ENCODE assay signal across 8 cellular contexts in genomic region chr11:66277475-66278391, GRCh38. TPM values are rescaled to one million over a fixed set of nuclear protein-coding genes. Genes with fewer than 3 reads are reported as not detected.
DNase-seq lines count a peak whose midpoint lies in the region; ATAC-seq and TF ChIP-seq lines count a peak whose summit lies in the region.

Gene CNIH2 (plus strand): TSS chr11:66278175. CDS start chr11:66278457, 282 bp downstream.

- H3K4me3 ChIP-seq in KMS-11 (IDR thresholded peaks at IDR 0.05; ENCODE audit: insufficient read depth, low read depth, low read length), result no peak within 1 kb of the TSS
- peak within 1 kb of the TSS in 3 of 4 donors; percentile 28 to 65 (median 39) for H3K4me3 ChIP-seq in esophagus squamous epithelium

- no peak within 1 kb of the TSS for H2AFZ ChIP-seq in KMS-11 (ENCODE audit: low read depth)

- no peaks in the 10 kb centered on the region for H4K20me1 ChIP-seq in KMS-11 (ENCODE audit: insufficient read depth)

- peak within 1 kb of the TSS; percentile 57; the same call in 1 of the 2 replicates for H3K4me2 ChIP-seq in KMS-11

- TF ChIP-seq POLR2A in esophagus squamous epithelium (IDR thresholded peaks at IDR 0.05), result no peak

- peaks cover 4% of the 10 kb centered on the region; the same call in 1 of the 2 replicates for H3K27me3 ChIP-seq in KMS-11 (ENCODE audit: insufficient read depth, low read depth)
- peaks cover 0 to 6% (median 0%) of the 10 kb centered on the region in 4 donors for H3K27me3 ChIP-seq in esophagus squamous epithelium

- peaks cover 26% of the 10 kb centered on the region for H3K36me3 Mint-ChIP-seq in activated CD4-positive, alpha-beta memory T cell treated with anti-CD3 and anti-CD28 coated beads, Interleukin-2, amount 10 ng/mL, durations not matched to agents 7 days and 5 days (ENCODE audit: low read depth)
- H3K36me3 Mint-ChIP-seq in osteocyte (ENCODE audit: unreplicated experiment), result peaks cover 20% of the 10 kb centered on the region

- no peak within 1 kb of the TSS for H3K27ac ChIP-seq in KMS-11
- H3K27ac ChIP-seq in esophagus squamous epithelium, result peak within 1 kb of the TSS in 3 of 4 donors; percentile 45 to 62 (median 52)

- H3K4me1 Mint-ChIP-seq in activated CD4-positive, alpha-beta memory T cell treated with anti-CD3 and anti-CD28 coated beads, Interleukin-2, amount 10 ng/mL, durations not matched to agents 7 days and 5 days, result peaks cover 38% of the 10 kb centered on the region
- peaks cover 31% of the 10 kb centered on the region for H3K4me1 Mint-ChIP-seq in osteocyte (ENCODE audit: unreplicated experiment)

- DNase-seq in EH (ENCODE audit: low read depth), result peak; percentile 32
- DNase-seq in activated CD4-positive, alpha-beta memory T cell treated with anti-CD3 and anti-CD28 coated beads, Interleukin-2, amount 10 ng/mL, durations not matched to agents 7 days and 5 days, result peak; percentile 49
- DNase-seq in esophagus squamous epithelium (lab: John Stamatoyannopoulos, UW), result no peak
- DNase-seq in osteocyte (ENCODE audit: extremely low spot score, unreplicated experiment), result no peak

- H3K9me3 ChIP-seq in esophagus squamous epithelium, result no peaks in the 10 kb centered on the region

- no peaks in the 10 kb centered on the region for H3K79me2 ChIP-seq in KMS-11 (ENCODE audit: insufficient read depth, low read depth)

- H3K27ac Mint-ChIP-seq in activated CD4-positive, alpha-beta memory T cell treated with anti-CD3 and anti-CD28 coated beads, Interleukin-2, amount 10 ng/mL, durations not matched to agents 7 days and 5 days, result no peak within 1 kb of the TSS
- H3K27ac Mint-ChIP-seq in osteocyte (ENCODE audit: unreplicated experiment), result peak within 1 kb of the TSS; percentile 41

- no peak for TF ChIP-seq CTCF in KMS-11 (conservative IDR thresholded peaks at IDR 0.05; ENCODE audit: low read depth, low read length)
- no peak for TF ChIP-seq CTCF in esophagus squamous epithelium (IDR thresholded peaks at IDR 0.05)
- TF ChIP-seq CTCF in osteocyte (IDR thresholded peaks at IDR 0.05), result no peak

- H3K4me3 Mint-ChIP-seq in activated CD4-positive, alpha-beta memory T cell treated with anti-CD3 and anti-CD28 coated beads, Interleukin-2, amount 10 ng/mL, durations not matched to agents 7 days and 5 days, result peak within 1 kb of the TSS; percentile 24
- H3K4me3 Mint-ChIP-seq in osteocyte (ENCODE audit: unreplicated experiment), result peak within 1 kb of the TSS; percentile 61

- H3K27me3 Mint-ChIP-seq in activated CD4-positive, alpha-beta memory T cell treated with anti-CD3 and anti-CD28 coated beads, Interleukin-2, amount 10 ng/mL, durations not matched to agents 7 days and 5 days, result peaks cover 16% of the 10 kb centered on the region
- H3K27me3 Mint-ChIP-seq in osteocyte (ENCODE audit: unreplicated experiment), result no peaks in the 10 kb centered on the region

- H3K36me3 ChIP-seq in KMS-11 (ENCODE audit: insufficient read depth) (0 out of 2 replicates have a peak, but pooled peaks cover 2% of the 10 kb centered on the region), esophagus squamous epithelium (peaks cover 28 to 44% (median 36%) of the 10 kb centered on the region in 3 donors)

- H3K9me3 Mint-ChIP-seq in activated CD4-positive, alpha-beta memory T cell treated with anti-CD3 and anti-CD28 coated beads, Interleukin-2, amount 10 ng/mL, durations not matched to agents 7 days and 5 days, result no peaks in the 10 kb centered on the region
- no peaks in the 10 kb centered on the region for H3K9me3 Mint-ChIP-seq in osteocyte (ENCODE audit: unreplicated experiment)

- intact Hi-C loops in esophagus squamous epithelium (cut with DNase I), result no loop called here

- POLR2A ChIA-PET in activated CD4-positive, alpha-beta memory T cell treated with anti-CD3 and anti-CD28 coated beads, Interleukin-2, amount 10 ng/mL, durations not matched to agents 7 days and 5 days (lab: Charles Lee), result interaction anchor here (0.7 to 3.5 kb wide), 4 partner anchors 11 to 151 kb away, joined by 3 to 17 read pairs (median 4); partner anchors contain the start of gene YIF1A

- 0 to 22% methylated on average over 1 to 3 of the region's 89 CpGs for WGBS in esophagus squamous epithelium, 2 donors

- H3K4me1 ChIP-seq in KMS-11 (ENCODE audit: low read depth, poor library complexity, severe bottlenecking) (peaks cover 23% of the 10 kb centered on the region), esophagus squamous epithelium (peaks cover 6 to 46% (median 11%) of the 10 kb centered on the region in 3 donors)

- ATAC-seq in HG02884 (IDR thresholded peaks at IDR 0.05; ENCODE audit: unreplicated experiment) (no peak), HG03354 (IDR thresholded peaks at IDR 0.05; ENCODE audit: poor library complexity, severe bottlenecking, unreplicated experiment) (no peak), GM21528 (IDR thresholded peaks at IDR 0.05; ENCODE audit: low FRiP score, unreplicated experiment) (no peak)

- CTCF ChIA-PET in activated CD4-positive, alpha-beta memory T cell treated with anti-CD3 and anti-CD28 coated beads, Interleukin-2, amount 10 ng/mL, durations not matched to agents 7 days and 5 days (lab: Charles Lee), result no interaction called here

- H3K9ac ChIP-seq in KMS-11, result no peak within 1 kb of the TSS

RNA-seq across cellular contexts. Expression of gene CNIH2, which starts in this region (rescaled TPM):
- total RNA-seq in activated CD4-positive, alpha-beta memory T cell treated with anti-CD3 and anti-CD28 coated beads, Interleukin-2, amount 10 ng/mL, durations not matched to agents 7 days and 5 days, result 1 to 10 TPM; 1.9 to 2.1 TPM
- total RNA-seq in esophagus squamous epithelium (under 1 TPM in 2 of 4 donors, not detected in 2; 0.48 to 0.70 TPM), osteocyte (3.8 and 5.0 TPM in 2 replicates)

Comparison
In these comparisons a context has a peak if more than half of its experiments do, and no peak if none do; other contexts are left out.
1. DNase-seq: peak in EH (single experiment) and activated CD4-positive, alpha-beta memory T cell treated with anti-CD3 and anti-CD28 coated beads, Interleukin-2, amount 10 ng/mL, durations not matched to agents 7 days and 5 days (single experiment); none in esophagus squamous epithelium (single experiment) and osteocyte (single experiment).